10 cellular contexts compared by ENCODE assay signal in genomic region chr15:88623632-88624031, GRCh38. TPM values are rescaled to one million over a fixed set of nuclear protein-coding genes. Genes with fewer than 3 reads are reported as not detected.
DNase-seq lines count a peak whose midpoint lies in the region; ATAC-seq and TF ChIP-seq lines count a peak whose summit lies in the region.
"Had no signal": no experiment of that assay in that cellular context is flagged by ENCODE, and none has a peak within 500 bp of the region (broad histone marks: within the 10 kb centered on the region; RNA-seq: fewer than 3 reads in every experiment).

No MANE protein-coding gene starts in this region.

- peak overlapping the region; percentile 95 for H3K4me3 Mint-ChIP-seq in T-helper 2 cell treated with Interferon-gamma antibody and Interleukin-4, amounts not matched to agents 5 μg/mL and 100 μg/mL, for 36 hours
- peak overlapping the region; percentile 94 for H3K4me3 Mint-ChIP-seq in activated CD4-positive, alpha-beta memory T cell treated with anti-CD3 and anti-CD28 coated beads for 36 hours

- no peak for ATAC-seq in GM18868 (IDR thresholded peaks at IDR 0.05; ENCODE audit: unreplicated experiment)

- peaks cover 54% of the 10 kb centered on the region for H3K4me1 Mint-ChIP-seq in T-helper 2 cell treated with Interferon-gamma antibody and Interleukin-4, amounts not matched to agents 5 μg/mL and 100 μg/mL, for 36 hours (ENCODE audit: low read depth)
- H3K4me1 Mint-ChIP-seq in activated CD4-positive, alpha-beta memory T cell treated with anti-CD3 and anti-CD28 coated beads for 36 hours (ENCODE audit: low read depth): peaks cover 64% of the 10 kb centered on the region

- DNase-seq in T-helper 2 cell treated with Interferon-gamma antibody and Interleukin-4, amounts not matched to agents 5 μg/mL and 100 μg/mL, for 36 hours (ENCODE audit: low spot score): no peak
- DNase-seq in T-helper 2 cell (no peak), stomach (no peak), iPS-NIHi11 (ENCODE audit: low spot score) (no peak)
- no peak for DNase-seq in activated CD4-positive, alpha-beta memory T cell treated with anti-CD3 and anti-CD28 coated beads for 36 hours
- no peak for DNase-seq in activated effector memory CD4-positive, alpha-beta T cell treated with anti-CD3 and anti-CD28 coated beads, Interleukin-2, amount 50 U/mL, for 16 hours

- peak overlapping the region; percentile 98 for H3K4me3 ChIP-seq in iPS-11a (ENCODE audit: low read depth, low read length)
- H3K4me3 ChIP-seq in stomach: peak overlapping the region in 1 of 4 donors; percentile 99

- H3K36me3 ChIP-seq in stomach: peaks cover 3 to 30% (median 27%) of the 10 kb centered on the region in 4 donors

- no peaks in the 10 kb centered on the region for H3K27me3 Mint-ChIP-seq in T-helper 2 cell treated with Interferon-gamma antibody and Interleukin-4, amounts not matched to agents 5 μg/mL and 100 μg/mL, for 36 hours (ENCODE audit: low read depth)
- H3K27me3 Mint-ChIP-seq in activated CD4-positive, alpha-beta memory T cell treated with anti-CD3 and anti-CD28 coated beads for 36 hours: no peaks in the 10 kb centered on the region

- H3K27ac ChIP-seq in stomach: peak overlapping the region; percentile 69 to 95 (median 93)

- no peaks in the 10 kb centered on the region for H3K27me3 ChIP-seq in stomach
- H3K27me3 ChIP-seq: gastroesophageal sphincter had no signal

- no peak for TF ChIP-seq EP300 in stomach (IDR thresholded peaks at IDR 0.05)

- WGBS in stomach, 5 donors: 85 to 96% (median 88%) methylated on average over 1 to 3 of the region's 3 CpGs

- CTCF ChIA-PET in activated CD4-positive, alpha-beta memory T cell treated with anti-CD3 and anti-CD28 coated beads for 36 hours (lab: Charles Lee): interaction anchor here (1.0 to 3.5 kb wide), 8 partner anchors 9 to 273 kb away, joined by 3 to 30 read pairs (median 11); no protein-coding TSS in a partner anchor

- peaks cover 51% of the 10 kb centered on the region for H3K36me3 Mint-ChIP-seq in T-helper 2 cell treated with Interferon-gamma antibody and Interleukin-4, amounts not matched to agents 5 μg/mL and 100 μg/mL, for 36 hours (ENCODE audit: low read depth)
- peaks cover 53% of the 10 kb centered on the region for H3K36me3 Mint-ChIP-seq in activated CD4-positive, alpha-beta memory T cell treated with anti-CD3 and anti-CD28 coated beads for 36 hours

- TF ChIP-seq POLR2A in stomach (IDR thresholded peaks at IDR 0.05): no peak

- no peak for TF ChIP-seq CTCF in stomach (IDR thresholded peaks at IDR 0.05)

- no peaks in the 10 kb centered on the region for H3K9me3 Mint-ChIP-seq in T-helper 2 cell treated with Interferon-gamma antibody and Interleukin-4, amounts not matched to agents 5 μg/mL and 100 μg/mL, for 36 hours
- no peaks in the 10 kb centered on the region for H3K9me3 Mint-ChIP-seq in activated CD4-positive, alpha-beta memory T cell treated with anti-CD3 and anti-CD28 coated beads for 36 hours

- no peaks in the 10 kb centered on the region for H3K9me3 ChIP-seq in stomach
- H3K9me3 ChIP-seq: gastroesophageal sphincter had no signal

- H3K27ac Mint-ChIP-seq in T-helper 2 cell treated with Interferon-gamma antibody and Interleukin-4, amounts not matched to agents 5 μg/mL and 100 μg/mL, for 36 hours: peak overlapping the region; percentile 95
- peak overlapping the region; percentile 97 for H3K27ac Mint-ChIP-seq in activated CD4-positive, alpha-beta memory T cell treated with anti-CD3 and anti-CD28 coated beads for 36 hours

- peaks cover 30 to 74% (median 55%) of the 10 kb centered on the region in 4 donors for H3K4me1 ChIP-seq in stomach

- intact Hi-C loops in activated CD4-positive, alpha-beta memory T cell treated with anti-CD3 and anti-CD28 coated beads for 36 hours (cut with micrococcal nuclease): loop anchor here (1.0 to 10.0 kb wide), 10 partner anchors 15 to 711 kb away; partner anchors contain the start of genes ABHD2, DET1, HAPLN3 and POLG
- intact Hi-C loops in stomach (cut with DNase I; ENCODE audit: low total_unique reads): no loop called here

- POLR2A ChIA-PET in activated CD4-positive, alpha-beta memory T cell treated with anti-CD3 and anti-CD28 coated beads for 36 hours (lab: Charles Lee): interaction anchor here (0.8 to 2.8 kb wide), 3 partner anchors 11 to 45 kb away, joined by 3 to 30 read pairs (median 22); partner anchors contain the start of gene ISG20

RNA-seq across cellular contexts. Expression of gene AEN, which starts 2.5 kb away (rescaled TPM):
- total RNA-seq in activated CD4-positive, alpha-beta memory T cell treated with anti-CD3 and anti-CD28 coated beads for 36 hours: 10 to 100 TPM; 55.5 to 55.7 TPM
- total RNA-seq in stomach: 10 to 100 TPM in 4 of 5 donors, 1 to 10 TPM in 1; 1.8 to 35.3 (median 19.9) TPM
- polyA plus RNA-seq in stomach: 10 to 100 TPM in 2 of 3 donors, 1 to 10 TPM in 1; 9.6 to 16.1 (median 12.1) TPM

RNA-seq across cellular contexts. Expression of gene ISG20, which starts 15.2 kb away (rescaled TPM):
- total RNA-seq in activated CD4-positive, alpha-beta memory T cell treated with anti-CD3 and anti-CD28 coated beads for 36 hours: 10 to 100 TPM; 68.2 to 74.5 TPM
- 100 to 1,000 TPM in 1 of 5 donors, 10 to 100 TPM in 4; 15.6 to 104 (median 65.9) TPM for total RNA-seq in stomach
- 100 to 1,000 TPM in 1 of 3 donors, 10 to 100 TPM in 2; 51.9 to 137 (median 81.9) TPM for polyA plus RNA-seq in stomach
- total RNA-seq: temporal lobe had no signal
